In the genomic region with DNA sequence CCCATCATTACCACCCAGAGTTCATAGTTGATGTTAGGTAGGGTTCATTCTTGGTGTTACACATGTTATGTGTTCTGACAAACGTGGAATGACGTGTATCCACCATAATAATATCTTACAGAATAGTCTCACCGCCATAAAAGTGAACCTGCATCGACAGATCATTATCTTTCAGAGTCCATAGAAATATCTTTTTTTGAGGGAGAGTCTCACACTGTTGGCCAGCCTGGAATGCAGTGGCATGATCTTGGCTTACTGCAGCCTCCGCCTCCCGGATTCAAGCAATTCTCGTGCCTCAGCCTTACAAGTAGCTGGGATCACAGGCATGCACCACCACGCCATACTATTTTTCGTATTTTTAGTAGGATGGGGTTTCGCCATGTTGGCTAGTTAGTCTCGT, we compare ENCODE assay signal across 24 cellular contexts.
"Had no signal": no experiment of that assay in that cellular context is flagged by ENCODE, and none has a peak within 500 bp of the region (broad histone marks: within the 10 kb centered on the region; RNA-seq: fewer than 3 reads in every experiment).

No MANE protein-coding gene starts in this region.

- H3K27ac Mint-ChIP-seq: natural killer cell; nephron; stimulated activated naive B cell treated with anti-CD40 and anti-IgM and Interleukin-4, amounts not matched to agents 10 μg/mL and 1 μg/mL and 100 μg/mL, for 72 hours; stimulated activated naive CD8-positive, alpha-beta T cell treated with anti-CD3 and anti-CD28 coated beads, Interleukin-15, Interleukin-2, amounts not matched to agents 100 ng/mL and 50 ng/mL, for 24 hours had no signal

- H3K4me3 Mint-ChIP-seq: naive thymus-derived CD4-positive, alpha-beta T cell; natural killer cell; nephron; neural progenitor cell; stimulated activated effector memory CD8-positive, alpha-beta T cell treated with anti-CD3 and anti-CD28 coated beads, Interleukin-12 subunit alpha, Interleukin-12 subunit beta, amount 100 ng/mL, for 72 hours; stimulated activated naive B cell treated with anti-CD40 and anti-IgM and Interleukin-4, amounts not matched to agents 10 μg/mL and 1 μg/mL and 100 μg/mL, for 72 hours; stimulated activated naive CD8-positive, alpha-beta T cell treated with anti-CD3 and anti-CD28 coated beads, Interleukin-15, Interleukin-2, amounts not matched to agents 100 ng/mL and 50 ng/mL, for 24 hours had no signal

- H3K27me3 ChIP-seq: neural progenitor cell, pancreas, right lobe of liver, sigmoid colon, stomach, thyroid gland, tibial nerve, upper lobe of left lung had no signal

- H3K4me2 ChIP-seq: neural progenitor cell had no signal

- H2AFZ ChIP-seq: neural progenitor cell had no signal

- H3K4me3 ChIP-seq: neural progenitor cell, pancreas, prostate gland, right lobe of liver, sigmoid colon, stomach, thoracic aorta, thyroid gland, tibial nerve, upper lobe of left lung had no signal

- H3K4me1 ChIP-seq: neural progenitor cell, pancreas, prostate gland, upper lobe of left lung had no signal

- H3K27me3 Mint-ChIP-seq: naive thymus-derived CD4-positive, alpha-beta T cell; stimulated activated naive B cell treated with anti-CD40 and anti-IgM and Interleukin-4, amounts not matched to agents 10 μg/mL and 1 μg/mL and 100 μg/mL, for 72 hours; stimulated activated naive CD8-positive, alpha-beta T cell treated with anti-CD3 and anti-CD28 coated beads, Interleukin-15, Interleukin-2, amounts not matched to agents 100 ng/mL and 50 ng/mL, for 24 hours had no signal

- H3K9me3 ChIP-seq: pancreas, prostate gland, right lobe of liver, sigmoid colon, stomach, thoracic aorta, thyroid gland, tibial nerve, upper lobe of left lung had no signal

- DNase-seq: naive thymus-derived CD4-positive, alpha-beta T cell; natural killer cell; occipital lobe; pancreas; retina; sigmoid colon; small intestine; stimulated activated CD4-positive, alpha-beta T cell treated with anti-CD3 and anti-CD28 coated beads, Interleukin-15, amount 100 ng/mL, for 24 hours; stimulated activated CD4-positive, alpha-beta T cell treated with anti-CD3 and anti-CD28 coated beads, Interleukin-2, amount 100 ng/mL, for 24 hours; stimulated activated CD4-positive, alpha-beta T cell treated with anti-CD3 and anti-CD28 coated beads, Interleukin-2, amount 100 ng/mL, for 48 hours; stimulated activated CD4-positive, alpha-beta T cell treated with anti-CD3 and anti-CD28 coated beads, Interleukin-4, amount 100 ng/mL, for 24 hours; stimulated activated naive B cell treated with anti-CD40 and anti-IgM and Interleukin-4, amounts not matched to agents 10 μg/mL and 1 μg/mL and 100 μg/mL, for 72 hours; stimulated activated naive CD4-positive, alpha-beta T cell treated with Interleukin-2 at 50 U/mL for 16 hours; stomach; thyroid gland; upper lobe of left lung had no signal

- H3K27ac ChIP-seq: neural progenitor cell, pancreas, prostate gland, right lobe of liver, sigmoid colon, stomach, thoracic aorta, thyroid gland, tibial nerve, upper lobe of left lung had no signal

- H3K4me1 Mint-ChIP-seq: nephron; stimulated activated effector memory CD8-positive, alpha-beta T cell treated with anti-CD3 and anti-CD28 coated beads, Interleukin-12 subunit alpha, Interleukin-12 subunit beta, amount 100 ng/mL, for 72 hours; stimulated activated naive B cell treated with anti-CD40 and anti-IgM and Interleukin-4, amounts not matched to agents 10 μg/mL and 1 μg/mL and 100 μg/mL, for 72 hours had no signal

- H3K36me3 ChIP-seq: neural progenitor cell, prostate gland had no signal

- H3K9me3 Mint-ChIP-seq: natural killer cell; nephron; neural progenitor cell; stimulated activated effector memory CD8-positive, alpha-beta T cell treated with anti-CD3 and anti-CD28 coated beads, Interleukin-12 subunit alpha, Interleukin-12 subunit beta, amount 100 ng/mL, for 72 hours; stimulated activated naive B cell treated with anti-CD40 and anti-IgM and Interleukin-4, amounts not matched to agents 10 μg/mL and 1 μg/mL and 100 μg/mL, for 72 hours; stimulated activated naive CD8-positive, alpha-beta T cell treated with anti-CD3 and anti-CD28 coated beads, Interleukin-15, Interleukin-2, amounts not matched to agents 100 ng/mL and 50 ng/mL, for 24 hours had no signal

- H3K36me3 Mint-ChIP-seq: natural killer cell had no signal
